19 cellular contexts compared by ENCODE assay signal in genomic region chr1:182196897-182197546, GRCh38.
DNase-seq lines count a peak whose midpoint lies in the region; ATAC-seq and TF ChIP-seq lines count a peak whose summit lies in the region.
"Had no signal": no experiment of that assay in that cellular context is flagged by ENCODE, and none has a peak within 500 bp of the region (broad histone marks: within the 10 kb centered on the region; RNA-seq: fewer than 3 reads in every experiment).

No MANE protein-coding gene starts in this region.

- H3K27me3 Mint-ChIP-seq in CD14-positive monocyte (ENCODE audit: low read depth in 3 of 3), result peaks cover 0 to 3% (median 0%) of the 10 kb centered on the region in 3 donors

- no peaks in the 10 kb centered on the region for H3K36me3 ChIP-seq in breast epithelium
- H3K36me3 ChIP-seq in spleen, result no peaks in the 10 kb centered on the region
- H3K36me3 ChIP-seq: BLaER1 had no signal

- TF ChIP-seq CTCF in CD14-positive monocyte (IDR thresholded peaks at IDR 0.05) (no peak), breast epithelium (IDR thresholded peaks at IDR 0.05) (no peak), spleen (IDR thresholded peaks at IDR 0.05 in 8 of 11, conservative IDR thresholded peaks at IDR 0.05 in 3 of 11) (no peak)

- H3K27ac ChIP-seq in breast epithelium (peak overlapping the region; percentile 31 to 56), right cardiac atrium (ENCODE audit: low read length) (peak overlapping the region; percentile 76), spleen (peak overlapping the region in 6 of 8 donors; percentile 48 to 75 (median 68))
- H3K27ac ChIP-seq: BLaER1 had no signal

- H3K27me3 ChIP-seq in breast epithelium (no peaks in the 10 kb centered on the region), right cardiac atrium (ENCODE audit: control insufficient read depth, insufficient read depth) (no peaks in the 10 kb centered on the region), spleen (replicated peaks in 1 of 7) (no peaks in the 10 kb centered on the region)
- H3K27me3 ChIP-seq: BLaER1 had no signal

- peaks cover 0 to 6% of the 10 kb centered on the region in 2 donors for H3K4me1 ChIP-seq in breast epithelium
- H3K4me1 ChIP-seq in right cardiac atrium (ENCODE audit: control insufficient read depth, insufficient read depth, low read length), result peaks cover 8% of the 10 kb centered on the region
- H3K4me1 ChIP-seq in spleen, result peaks cover 5 to 34% (median 9%) of the 10 kb centered on the region in 6 donors
- H3K4me1 ChIP-seq: BLaER1 had no signal

- H3K36me3 Mint-ChIP-seq in CD14-positive monocyte, result peaks cover 0 to 1% of the 10 kb centered on the region in 2 donors
- H3K36me3 Mint-ChIP-seq: stimulated activated effector memory CD8-positive, alpha-beta T cell treated with anti-CD3 and anti-CD28 coated beads, Interleukin-12 subunit alpha, Interleukin-12 subunit beta, amount 100 ng/mL, for 72 hours had no signal

- 28% methylated on average over 4 of the region's 4 CpGs for WGBS in right cardiac atrium
- 37 to 67% (median 45%) methylated on average over 4 of the region's 4 CpGs for WGBS in spleen, 5 donors

- ATAC-seq in right cardiac atrium (peak; percentile 68 to 84), GM19328 (IDR thresholded peaks at IDR 0.05; ENCODE audit: unreplicated experiment) (no peak)
- ATAC-seq: activated CD8-positive, alpha-beta T cell treated with anti-CD3 and anti-CD28 coated beads, Interleukin-2, amount 10 ng/mL, durations not matched to agents 7 days and 5 days; stimulated activated effector memory CD8-positive, alpha-beta T cell treated with anti-CD3 and anti-CD28 coated beads, Interleukin-12 subunit alpha, Interleukin-12 subunit beta, amount 100 ng/mL, for 72 hours had no signal

- no peak overlapping the region for H3K4me3 Mint-ChIP-seq in CD14-positive monocyte
- H3K4me3 Mint-ChIP-seq: activated B cell treated with CpG ODN at 0.5 μM for 24 hours; activated CD8-positive, alpha-beta T cell treated with anti-CD3 and anti-CD28 coated beads, Interleukin-2, amount 10 ng/mL, durations not matched to agents 7 days and 5 days; activated naive CD4-positive, alpha-beta T cell treated with anti-CD3 and anti-CD28 coated beads for 36 hours; activated T-cell treated with anti-CD3 and anti-CD28 coated beads, Interleukin-2, amount 50 U/mL, for 24 hours; neural crest cell; stimulated activated effector memory CD8-positive, alpha-beta T cell treated with anti-CD3 and anti-CD28 coated beads, Interleukin-12 subunit alpha, Interleukin-12 subunit beta, amount 100 ng/mL, for 72 hours had no signal

- peaks cover 41% of the 10 kb centered on the region for H3K4me1 Mint-ChIP-seq in CD14-positive monocyte
- H3K4me1 Mint-ChIP-seq: activated B cell treated with CpG ODN at 0.5 μM for 24 hours, neural crest cell had no signal

- no peak for DNase-seq in CD14-positive monocyte (ENCODE audit: low spot score)
- DNase-seq in breast epithelium (ENCODE audit: low spot score in 2 of 2), result no peak
- peak in 2 of 3 donors; percentile 19 to 53 for DNase-seq in right cardiac atrium
- no peak for DNase-seq in spleen
- DNase-seq in NCI-H2196 treated with DMSO at 0.1 percent for 48 hours (lab: John Stamatoyannopoulos, UW; ENCODE audit: unreplicated experiment), result no peak
- DNase-seq in activated CD4-positive, alpha-beta T cell treated with anti-CD3 and anti-CD28 coated beads for 48 hours, result no peak
- no peak for DNase-seq in COLO668 (lab: John Stamatoyannopoulos, UW; ENCODE audit: unreplicated experiment)
- DNase-seq: activated B cell treated with CpG ODN at 0.5 μM for 24 hours; activated CD8-positive, alpha-beta T cell treated with anti-CD3 and anti-CD28 coated beads, Interleukin-2, amount 10 ng/mL, durations not matched to agents 7 days and 5 days; activated naive CD4-positive, alpha-beta T cell treated with anti-CD3 and anti-CD28 coated beads for 36 hours; activated T-cell treated with anti-CD3 and anti-CD28 coated beads, Interleukin-2, amount 50 U/mL, for 24 hours; cortex of kidney; Kasumi-1; kidney glomerular epithelial cell; midbrain had no signal

- H3K9me3 ChIP-seq in breast epithelium (no peaks in the 10 kb centered on the region), right cardiac atrium (ENCODE audit: control insufficient read depth, low read length) (no peaks in the 10 kb centered on the region), spleen (no peaks in the 10 kb centered on the region)
- H3K9me3 ChIP-seq: BLaER1 had no signal

- H3K4me3 ChIP-seq in breast epithelium (no peak overlapping the region), right cardiac atrium (ENCODE audit: low read length) (no peak overlapping the region), spleen (no peak overlapping the region)
- H3K4me3 ChIP-seq: BLaER1 had no signal

- intact Hi-C loops in CD14-positive monocyte (cut with micrococcal nuclease), result loop anchor here in 1 of 2 donors (10.0 kb wide), 1 partner anchor 112 kb away; no protein-coding TSS in a partner anchor
- intact Hi-C loops in breast epithelium (cut with DNase I; ENCODE audit: low total_unique reads), result loop anchor here (5.0 kb wide), 1 partner anchor 100 kb away; no protein-coding TSS in a partner anchor
- intact Hi-C loops in right cardiac atrium (cut with DNase I), result loop anchor here in 1 of 4 donors (10.0 kb wide), 1 partner anchor 52 kb away; no protein-coding TSS in a partner anchor
- intact Hi-C loops in spleen (cut with DNase I; ENCODE audit: low total_unique reads), result no loop called here

- peaks cover 0 to 3% (median 0%) of the 10 kb centered on the region in 7 donors for H3K9me3 Mint-ChIP-seq in CD14-positive monocyte
- H3K9me3 Mint-ChIP-seq: activated B cell treated with CpG ODN at 0.5 μM for 24 hours; activated naive CD4-positive, alpha-beta T cell treated with anti-CD3 and anti-CD28 coated beads for 36 hours; activated T-cell treated with anti-CD3 and anti-CD28 coated beads, Interleukin-2, amount 50 U/mL, for 24 hours; stimulated activated effector memory CD8-positive, alpha-beta T cell treated with anti-CD3 and anti-CD28 coated beads, Interleukin-12 subunit alpha, Interleukin-12 subunit beta, amount 100 ng/mL, for 72 hours had no signal

- H3K27ac Mint-ChIP-seq in CD14-positive monocyte, result peak overlapping the region in 5 of 7 donors; percentile 30 to 66 (median 55)
- H3K27ac Mint-ChIP-seq: activated B cell treated with CpG ODN at 0.5 μM for 24 hours; activated CD8-positive, alpha-beta T cell treated with anti-CD3 and anti-CD28 coated beads, Interleukin-2, amount 10 ng/mL, durations not matched to agents 7 days and 5 days; activated naive CD4-positive, alpha-beta T cell treated with anti-CD3 and anti-CD28 coated beads for 36 hours; activated T-cell treated with anti-CD3 and anti-CD28 coated beads, Interleukin-2, amount 50 U/mL, for 24 hours; stimulated activated effector memory CD8-positive, alpha-beta T cell treated with anti-CD3 and anti-CD28 coated beads, Interleukin-12 subunit alpha, Interleukin-12 subunit beta, amount 100 ng/mL, for 72 hours had no signal

- TF ChIP-seq POLR2A in breast epithelium (IDR thresholded peaks at IDR 0.05), result no peak
- no peak for TF ChIP-seq POLR2A in spleen (IDR thresholded peaks at IDR 0.05)

Comparison
In these comparisons a context has a peak if more than half of its experiments do, and no peak if none do; other contexts are left out.
1. DNase-seq: peak in right cardiac atrium (2 of 3); none in CD14-positive monocyte (single experiment), breast epithelium (0 of 2), spleen (single experiment), NCI-H2196 treated with DMSO at 0.1 percent for 48 hours (single experiment), activated CD4-positive, alpha-beta T cell treated with anti-CD3 and anti-CD28 coated beads for 48 hours (single experiment) and COLO668 (single experiment).
2. Peak in every context shown above with its lines, with median percentiles within 50 percentile points of each other: H3K27ac ChIP-seq.